16 cellular contexts compared by ENCODE assay signal in the genomic region with DNA sequence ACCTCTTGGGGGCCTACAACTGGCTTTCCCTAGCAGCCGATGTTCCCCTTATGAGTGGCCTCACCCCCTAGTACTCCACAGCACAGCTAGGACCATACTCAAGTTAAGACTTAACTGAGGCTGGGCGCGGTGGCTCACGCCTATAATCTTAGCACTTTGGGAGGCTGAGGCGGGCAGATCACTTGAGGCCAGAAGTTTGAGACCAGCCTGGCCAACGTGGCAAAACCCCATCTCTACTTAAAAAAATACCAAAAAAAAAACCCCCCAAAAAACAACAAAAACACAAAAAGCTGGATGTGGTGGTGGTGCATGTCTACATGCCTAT. TPM values are rescaled to one million over a fixed set of nuclear protein-coding genes. Genes with fewer than 3 reads are reported as not detected.
DNase-seq lines count a peak whose midpoint lies in the region; TF ChIP-seq lines count a peak whose summit lies in the region.
"Not testable (repeated sequence)": the region's sequence is repeated elsewhere in the genome, so short reads cannot be mapped to it uniquely, and the experiment has no call there.
"Had no signal": no experiment of that assay in that cellular context is flagged by ENCODE, and none has a peak within 500 bp of the region (broad histone marks: within the 10 kb centered on the region; RNA-seq: fewer than 3 reads in every experiment).

No MANE protein-coding gene starts in this region.

- not testable (repeated sequence) for H3K4me3 ChIP-seq in CD8-positive, alpha-beta memory T cell (ENCODE audit: low read length); sigmoid colon

- WGBS in sigmoid colon, 2 donors = 86 to 90% methylated on average over 6 of the region's 6 CpGs

- not testable (repeated sequence) for TF ChIP-seq POLR2A in sigmoid colon (IDR thresholded peaks at IDR 0.05)

- TF ChIP-seq EP300 in sigmoid colon (IDR thresholded peaks at IDR 0.05) = not testable (repeated sequence)

- not testable (repeated sequence) for DNase-seq in CD8-positive, alpha-beta memory T cell; sigmoid colon; type B pancreatic cell (ENCODE audit: extremely low spot score, unreplicated experiment)
- peak; percentile 6 for DNase-seq in activated CD8-positive, alpha-beta memory T cell treated with anti-CD3 and anti-CD28 coated beads, Interleukin-2, amount 50 U/mL, for 4 hours

- H3K4me1 Mint-ChIP-seq in CD8-positive, alpha-beta memory T cell = peaks cover 8 to 21% (median 10%) of the 10 kb centered on the region in 3 donors
- not testable (repeated sequence) for H3K4me1 Mint-ChIP-seq in type B pancreatic cell (ENCODE audit: unreplicated experiment)

- TF ChIP-seq CTCF in sigmoid colon (IDR thresholded peaks at IDR 0.05); type B pancreatic cell (conservative IDR thresholded peaks at IDR 0.05): not testable (repeated sequence)

- peak overlapping the region in 1 of 7 donors; percentile 27 for H3K4me3 Mint-ChIP-seq in CD8-positive, alpha-beta memory T cell
- H3K4me3 Mint-ChIP-seq in type B pancreatic cell = not testable (repeated sequence)

- H3K9me3 Mint-ChIP-seq in CD8-positive, alpha-beta memory T cell; type B pancreatic cell: not testable (repeated sequence)

- peak overlapping the region in 7 of 8 donors; percentile 32 to 84 (median 74) for H3K27ac Mint-ChIP-seq in CD8-positive, alpha-beta memory T cell
- H3K27ac Mint-ChIP-seq in type B pancreatic cell = peak overlapping the region; percentile 91

- H3K36me3 ChIP-seq in CD8-positive, alpha-beta memory T cell (ENCODE audit: insufficient read depth, low read length) = peaks cover 18% of the 10 kb centered on the region
- H3K36me3 ChIP-seq in sigmoid colon = peaks cover 25 to 39% (median 33%) of the 10 kb centered on the region in 4 donors

- CTCF ChIA-PET in CD8-positive, alpha-beta memory T cell (lab: Charles Lee) = interaction anchor here (1.0 to 14.9 kb wide), 3 partner anchors 5 to 10 kb away, joined by 3 to 258 read pairs (median 5); a partner anchor contains a TSS

- not testable (repeated sequence) for H3K9me3 ChIP-seq in CD8-positive, alpha-beta memory T cell (ENCODE audit: low read length); sigmoid colon

- intact Hi-C loops in sigmoid colon (cut with DNase I) = not testable (repeated sequence)

- POLR2A ChIA-PET in CD8-positive, alpha-beta memory T cell (lab: Charles Lee) = not testable (repeated sequence)

- not testable (repeated sequence) for H3K27me3 Mint-ChIP-seq in CD8-positive, alpha-beta memory T cell; type B pancreatic cell

- H3K36me3 Mint-ChIP-seq in CD8-positive, alpha-beta memory T cell = peaks cover 8 to 45% (median 12%) of the 10 kb centered on the region in 3 donors
- not testable (repeated sequence) for H3K36me3 Mint-ChIP-seq in type B pancreatic cell

- H3K4me1 ChIP-seq in CD8-positive, alpha-beta memory T cell (ENCODE audit: insufficient read depth, low read length) = not testable (repeated sequence)
- H3K4me1 ChIP-seq in sigmoid colon = peaks cover 0 to 15% (median 12%) of the 10 kb centered on the region in 4 donors

- not testable (repeated sequence) for H3K27me3 ChIP-seq in CD8-positive, alpha-beta memory T cell (ENCODE audit: insufficient read depth, low read length, poor library complexity, severe bottlenecking); layer of hippocampus (ENCODE audit: control insufficient read depth, insufficient read depth, low read length); sigmoid colon

- not testable (repeated sequence) for H3K27ac ChIP-seq in CD8-positive, alpha-beta memory T cell (ENCODE audit: low read depth, low read length)
- H3K27ac ChIP-seq in cingulate gyrus (ENCODE audit: low read depth, low read length) (peak overlapping the region; percentile 99), layer of hippocampus (ENCODE audit: low read depth, low read length) (peak overlapping the region; percentile 90), sigmoid colon (peak overlapping the region in 3 of 4 donors; percentile 19 to 40 (median 32))

RNA-seq across cellular contexts. Expression of a gene that starts 7.9 kb away (rescaled TPM):
- total RNA-seq in CD8-positive, alpha-beta memory T cell = 10 to 100 TPM; 48.5 to 56.4 TPM
- polyA plus RNA-seq in CD8-positive, alpha-beta memory T cell = 5.9 TPM
- total RNA-seq in sigmoid colon = 10 to 100 TPM; 27.4 to 42.1 (median 40.0) TPM
- 10 to 100 TPM; 56.4 to 73.9 (median 67.3) TPM for polyA plus RNA-seq in sigmoid colon
- total RNA-seq in type B pancreatic cell (ENCODE audit: low replicate concordance) = 68.5 and 109 TPM in 2 replicates

RNA-seq across cellular contexts. Expression of a gene that starts 22.1 kb away (rescaled TPM):
- under 1 TPM in 1 of 2 experiments, not detected in 1; 0.11 TPM for total RNA-seq in CD8-positive, alpha-beta memory T cell
- not detected for polyA plus RNA-seq in CD8-positive, alpha-beta memory T cell
- 1 to 10 TPM; 1.2 to 8.8 (median 7.9) TPM for total RNA-seq in sigmoid colon
- 1 to 10 TPM in 1 of 3 donors, not detected in 2; 3.6 TPM for polyA plus RNA-seq in sigmoid colon
- total RNA-seq in type B pancreatic cell (ENCODE audit: low replicate concordance) = 17.5 and 35.6 TPM in 2 replicates
- total RNA-seq: ascending aorta, HT-29, spleen had no signal

RNA-seq across cellular contexts. Expression of a gene that starts 33.4 kb away (rescaled TPM):
- total RNA-seq in CD8-positive, alpha-beta memory T cell = 100 to 1,000 TPM; 175 to 178 TPM
- polyA plus RNA-seq in CD8-positive, alpha-beta memory T cell = 234 TPM
- total RNA-seq in sigmoid colon = 100 to 1,000 TPM in 1 of 4 donors, 10 to 100 TPM in 3; 47.1 to 109 (median 55.0) TPM
- polyA plus RNA-seq in sigmoid colon = 10 to 100 TPM; 74.4 to 95.4 (median 76.9) TPM
- 25.4 and 81.1 TPM in 2 replicates for total RNA-seq in type B pancreatic cell (ENCODE audit: low replicate concordance)

RNA-seq across cellular contexts. Expression of a gene that starts 34.0 kb away (rescaled TPM):
- total RNA-seq in CD8-positive, alpha-beta memory T cell = not detected
- polyA plus RNA-seq in CD8-positive, alpha-beta memory T cell = not detected
- not detected for total RNA-seq in sigmoid colon
- polyA plus RNA-seq in sigmoid colon = not detected
- total RNA-seq in type B pancreatic cell (ENCODE audit: low replicate concordance) = not detected in 2 replicates
- total RNA-seq: activated CD4-positive, alpha-beta memory T cell treated with anti-CD3 and anti-CD28 coated beads, Interleukin-2, amount 10 ng/mL, durations not matched to agents 7 days and 5 days; activated naive CD4-positive, alpha-beta T cell treated with anti-CD3 and anti-CD28 coated beads, Interleukin-2, amount 50 U/mL, for 72 hours; ascending aorta; dermis blood vessel endothelial cell; HT-29; left ventricle myocardium inferior; mesothelial cell of epicardium; natural killer cell; osteocyte; spleen had no signal
- polyA plus RNA-seq: spleen had no signal

RNA-seq across cellular contexts. Expression of a gene that starts 41.8 kb away (rescaled TPM):
- 10 to 100 TPM; 23.0 to 26.1 TPM for total RNA-seq in CD8-positive, alpha-beta memory T cell
- polyA plus RNA-seq in CD8-positive, alpha-beta memory T cell = 18.6 TPM
- 10 to 100 TPM; 12.2 to 19.9 (median 18.2) TPM for total RNA-seq in sigmoid colon
- 10 to 100 TPM; 45.3 to 61.7 (median 57.1) TPM for polyA plus RNA-seq in sigmoid colon
- total RNA-seq in type B pancreatic cell (ENCODE audit: low replicate concordance) = 34.2 and 37.5 TPM in 2 replicates
